ENCODE assay signal across 8 cellular contexts in genomic region chr19:53553865-53554791, GRCh38. TPM values are rescaled to one million over a fixed set of nuclear protein-coding genes. Genes with fewer than 3 reads are reported as not detected.
A peak's percentile ranks its signal among the peaks of the same experiment; 100 is the strongest.
DNase-seq lines count a peak whose midpoint lies in the region; ATAC-seq, FAIRE-seq and TF ChIP-seq lines count a peak whose summit lies in the region.

No MANE protein-coding gene starts in this region.

- no TSS peak for BruUV-seq in PC-3 (replicated peaks; lab: Mats Ljungman, UMichigan)

- TF ChIP-seq CTCF in PC-3 (conservative IDR thresholded peaks at IDR 0.05; ENCODE audit: low read depth, low read length): no peak
- no peak for TF ChIP-seq CTCF in parathyroid adenoma (IDR thresholded peaks at IDR 0.05)
- no peak for TF ChIP-seq CTCF in thyroid gland (IDR thresholded peaks at IDR 0.05)
- no peak for TF ChIP-seq CTCF in D721Med (IDR thresholded peaks at IDR 0.05; ENCODE audit: insufficient read depth, missing control alignments)

- ATAC-seq in GM18498 (IDR thresholded peaks at IDR 0.05; ENCODE audit: unreplicated experiment): peak; percentile 75
- ATAC-seq in HG02970 (IDR thresholded peaks at IDR 0.05; ENCODE audit: low FRiP score, unreplicated experiment): peak; percentile 70
- ATAC-seq in PC-3: peak; percentile 75

- H2AFZ ChIP-seq in PC-3 (ENCODE audit: low read length) (peak overlapping the region; percentile 43; the same call in 1 of the 2 replicates), parathyroid adenoma (peak overlapping the region; percentile 70)

- H3K4me1 ChIP-seq in PC-3 (ENCODE audit: insufficient read depth, low read length) (peaks cover 6% of the 10 kb centered on the region; the same call in 1 of the 2 replicates), parathyroid adenoma (no peaks in the 10 kb centered on the region), thyroid gland (peaks cover 0 to 3% of the 10 kb centered on the region in 2 donors)

- peak overlapping the region; percentile 85 for H3K4me2 ChIP-seq in PC-3 (ENCODE audit: low read length)
- peak overlapping the region; percentile 68 for H3K4me2 ChIP-seq in parathyroid adenoma (ENCODE audit: low read length)

- CTCF ChIA-PET in PC-3 (lab: Charles Lee): no interaction called here

- H4K20me1 ChIP-seq in PC-3 (ENCODE audit: low read length): no peaks in the 10 kb centered on the region

- H3K4me3 ChIP-seq in PC-3 (ENCODE audit: low read length): peak overlapping the region; percentile 63
- peak overlapping the region; percentile 65 for H3K4me3 ChIP-seq in parathyroid adenoma (ENCODE audit: low read depth, low read length)
- H3K4me3 ChIP-seq in thyroid gland (replicated peaks in 1 of 3): peak overlapping the region in 2 of 3 donors; percentile 31 to 45

- H3K27ac ChIP-seq in PC-3 (ENCODE audit: low read length) (peak overlapping the region; percentile 58), parathyroid adenoma (peak overlapping the region; percentile 88), thyroid gland (peak overlapping the region; percentile 63 to 82 (median 67))

- POLR2A ChIA-PET in PC-3 (lab: Charles Lee; ENCODE audit: unreplicated experiment): no interaction called here

- DNase-seq in PC-3 (peak; percentile 82), activated gamma-delta T cell treated with Interleukin-2 at 50 U/mL for 16 hours (peak; percentile 87), foreskin melanocyte (peak; percentile 52), thyroid gland (peak; percentile 79 to 85), D721Med (ENCODE audit: insufficient read length, low spot score) (no peak)

- peak overlapping the region; percentile 77 for H3K9ac ChIP-seq in PC-3 (ENCODE audit: low read length)
- peak overlapping the region; percentile 62 for H3K9ac ChIP-seq in parathyroid adenoma

- H3F3A ChIP-seq in PC-3 (ENCODE audit: low read length, unreplicated experiment): no peaks in the 10 kb centered on the region

- no peaks in the 10 kb centered on the region for H3K9me2 ChIP-seq in PC-3 (replicated peaks; ENCODE audit: low read length)

- peaks cover 36% of the 10 kb centered on the region for H3K79me2 ChIP-seq in PC-3 (ENCODE audit: low read length)
- H3K79me2 ChIP-seq in parathyroid adenoma: peaks cover 9% of the 10 kb centered on the region

- 66 to 73% methylated on average over 44 to 68 of the region's 77 CpGs for WGBS in thyroid gland, 2 donors

- H3K36me3 ChIP-seq in PC-3 (ENCODE audit: low read depth, low read length) (peaks cover 25% of the 10 kb centered on the region), parathyroid adenoma (ENCODE audit: control insufficient read depth, insufficient read depth, low read length) (no peaks in the 10 kb centered on the region), thyroid gland (peaks cover 0 to 4% of the 10 kb centered on the region in 2 donors)

- peak; percentile 21 to 75 for TF ChIP-seq POLR2A in thyroid gland (IDR thresholded peaks at IDR 0.05)

- H3K27me3 ChIP-seq in PC-3 (ENCODE audit: low read length): no peaks in the 10 kb centered on the region
- no peaks in the 10 kb centered on the region for H3K27me3 ChIP-seq in parathyroid adenoma (ENCODE audit: control insufficient read depth, insufficient read depth, low read length)
- H3K27me3 ChIP-seq in thyroid gland: no peaks in the 10 kb centered on the region

- intact Hi-C loops in PC-3 (cut with micrococcal nuclease): no loop called here
- intact Hi-C loops in thyroid gland (cut with DNase I): no loop called here

- H3K9me3 ChIP-seq in PC-3 (ENCODE audit: low read length) (no peaks in the 10 kb centered on the region), parathyroid adenoma (ENCODE audit: control insufficient read depth, low read length) (no peaks in the 10 kb centered on the region), thyroid gland (no peaks in the 10 kb centered on the region)

- no peak for FAIRE-seq in D721Med (lab: Jason Lieb, UNC)

RNA-seq across cellular contexts. Expression of gene ZNF331, which starts 16.2 kb away (rescaled TPM):
- total RNA-seq in PC-3 (2014; rRNA removed) (28.0 and 32.5 TPM in 2 replicates), thyroid gland (10 to 100 TPM; 31.0 to 52.5 (median 38.2) TPM)
